In genomic region chr5:172502969-172503368, GRCh38 we compare ENCODE assay signal across 10 cellular contexts. TPM values are rescaled to one million over a fixed set of nuclear protein-coding genes. Genes with fewer than 3 reads are reported as not detected.
DNase-seq lines count a peak whose midpoint lies in the region; ATAC-seq, FAIRE-seq and TF ChIP-seq lines count a peak whose summit lies in the region.
"Had no signal": no experiment of that assay in that cellular context is flagged by ENCODE, and none has a peak within 500 bp of the region (broad histone marks: within the 10 kb centered on the region; RNA-seq: fewer than 3 reads in every experiment).

No MANE protein-coding gene starts in this region.

- peak; percentile 17 for DNase-seq in A172 (ENCODE audit: low spot score)
- peak; percentile 9 for DNase-seq in GM13976 (ENCODE audit: low spot score)
- DNase-seq in RWPE1 (ENCODE audit: low spot score), result peak; percentile 56
- DNase-seq in islet precursor cell, result peak; percentile 62
- DNase-seq in D721Med (ENCODE audit: insufficient read length, low spot score), result no peak
- DNase-seq in anterior cingulate cortex (lab: John Stamatoyannopoulos, UW), result no peak
- DNase-seq: DMS153 had no signal

- no peak for TF ChIP-seq CTCF in GM13976 (IDR thresholded peaks at IDR 0.05; ENCODE audit: borderline replicate concordance, control extremely low read depth, extremely low read depth, insufficient read depth, missing control alignments)
- no peak for TF ChIP-seq CTCF in RWPE1 (conservative IDR thresholded peaks at IDR 0.05; ENCODE audit: low read depth)
- no peak for TF ChIP-seq CTCF in D721Med (IDR thresholded peaks at IDR 0.05; ENCODE audit: insufficient read depth, missing control alignments)

- no peak for ATAC-seq in HG02678 (IDR thresholded peaks at IDR 0.05; ENCODE audit: unreplicated experiment)
- ATAC-seq in HG02759 (IDR thresholded peaks at IDR 0.05; ENCODE audit: unreplicated experiment), result no peak

- CTCF ChIA-PET in RWPE1 (lab: Yijun Ruan, JAX), result no interaction called here

- POLR2A ChIA-PET in RWPE1 (lab: Yijun Ruan, JAX; ENCODE audit: low non-redundant PET), result no interaction called here

- in situ Hi-C loops in GM13976 (cut with MboI; ENCODE audit: low sequenced_read_pairs, unreplicated experiment), result no loop called here

- no peak for FAIRE-seq in D721Med (lab: Jason Lieb, UNC)
- FAIRE-seq: keratinocyte had no signal

- H3K27ac ChIP-seq in RWPE1, result no peak overlapping the region

RNA-seq across cellular contexts. Expression of gene SH3PXD2B, which starts 48.6 kb away (rescaled TPM):
- total RNA-seq in A172 (2014; rRNA removed; shearing (Covaris generic)), result 13.1 and 15.0 TPM in 2 replicates

Comparison
In these comparisons a context has a peak if more than half of its experiments do, and no peak if none do; other contexts are left out.
1. DNase-seq: peak in A172 (single experiment), GM13976 (single experiment), RWPE1 (single experiment) and islet precursor cell (single experiment); none in D721Med (single experiment) and anterior cingulate cortex (0 of 58).